In genomic region chr18:46252754-46253153, GRCh38 we compare ENCODE assay signal across 21 cellular contexts.
A peak's percentile ranks its signal among the peaks of the same experiment; 100 is the strongest.
DNase-seq lines count a peak whose midpoint lies in the region; ATAC-seq and TF ChIP-seq lines count a peak whose summit lies in the region.
"Had no signal": no experiment of that assay in that cellular context is flagged by ENCODE, and none has a peak within 500 bp of the region (broad histone marks: within the 10 kb centered on the region; RNA-seq: fewer than 3 reads in every experiment).

No MANE protein-coding gene starts in this region.

- ATAC-seq in activated CD4-positive, alpha-beta T cell treated with anti-CD3 and anti-CD28 coated beads for 36 hours, result no peak
- no peak for ATAC-seq in IMR-90 (ENCODE audit: low read depth)

- H2BK15ac ChIP-seq in IMR-90 (ENCODE audit: low read depth, low read length), result no peak overlapping the region; the same call in 2 of the 3 replicates

- peaks cover 6% of the 10 kb centered on the region; the same call in 1 of the 2 replicates for H3K9me1 ChIP-seq in IMR-90 (ENCODE audit: insufficient read depth, low read length)

- BruUV-seq in IMR-90 (replicated peaks; lab: Mats Ljungman, UMichigan), result no TSS peak

- intact Hi-C loops in activated CD4-positive, alpha-beta T cell treated with anti-CD3 and anti-CD28 coated beads for 36 hours (cut with DNase I, micrococcal nuclease), result loop anchor here in 1 of 2 experiments (10.0 kb wide), 2 partner anchors 378 to 902 kb away; partner anchors contain the start of gene HDHD2
- intact Hi-C loops in IMR-90 (cut with micrococcal nuclease), result loop anchor here (5.0 kb wide), 1 partner anchor 75 kb away; no protein-coding TSS in a partner anchor

- peaks cover 47% of the 10 kb centered on the region for H3K36me3 Mint-ChIP-seq in activated CD4-positive, alpha-beta T cell treated with anti-CD3 and anti-CD28 coated beads for 36 hours (ENCODE audit: low read depth)
- peaks cover 2% of the 10 kb centered on the region for H3K36me3 Mint-ChIP-seq in chondrocyte (ENCODE audit: low read depth)

- peaks cover 35 to 45% of the 10 kb centered on the region in 2 experiments for H3K79me1 ChIP-seq in IMR-90 (ENCODE audit: low read depth in 1 of 2, low read length in 2 of 2)

- peak overlapping the region; percentile 15; the same call in 1 of the 2 replicates for H3K4ac ChIP-seq in IMR-90 (ENCODE audit: low read depth, low read length)

- no peak for TF ChIP-seq CTCF in IMR-90 (conservative IDR thresholded peaks at IDR 0.05; ENCODE audit: low read depth, low read length)
- TF ChIP-seq CTCF in chondrocyte (IDR thresholded peaks at IDR 0.05), result no peak
- no peak for TF ChIP-seq CTCF in neutrophil (IDR thresholded peaks at IDR 0.05)

- dilution Hi-C loops in IMR-90 (cut with HindIII; ENCODE audit: low sequenced_read_pairs, unreplicated experiment), result no loop called here

- POLR2A ChIA-PET in activated CD4-positive, alpha-beta T cell treated with anti-CD3 and anti-CD28 coated beads for 36 hours (lab: Charles Lee), result no interaction called here
- POLR2A ChIA-PET in IMR-90 (lab: Charles Lee; ENCODE audit: unreplicated experiment), result no interaction called here

- no peak overlapping the region for H4K8ac ChIP-seq in IMR-90 (ENCODE audit: low read depth in 2 of 2, low read length in 2 of 2)

- no peak for DNase-seq in activated CD4-positive, alpha-beta T cell treated with anti-CD3 and anti-CD28 coated beads for 36 hours
- DNase-seq in activated CD4-positive, alpha-beta T cell treated with anti-CD3 and anti-CD28 coated beads for 48 hours, result no peak
- DNase-seq in IMR-90 (no peak), chondrocyte (ENCODE audit: low spot score) (no peak), GM19238 (ENCODE audit: insufficient read length, low spot score) (no peak), activated gamma-delta T cell (lab: John Stamatoyannopoulos, UW) (no peak)
- DNase-seq in stimulated activated naive CD4-positive, alpha-beta T cell treated with Interleukin-2 at 50 U/mL for 16 hours (lab: John Stamatoyannopoulos, UW), result no peak
- DNase-seq: activated effector memory CD4-positive, alpha-beta T cell treated with anti-CD3 and anti-CD28 coated beads, Interleukin-2, amount 50 U/mL, for 16 hours; erythroblast; KG1; NCI-H1105; NCI-H2107; NCI-H748 treated with DMSO at 0.1 percent for 48 hours; PC-9; small intestine; stimulated activated CD4-positive, alpha-beta T cell treated with anti-CD3 and anti-CD28 coated beads, Interleukin-4, amount 100 ng/mL, for 4 hours; stimulated activated CD8-positive, alpha-beta memory T cell treated with anti-CD3 and anti-CD28 coated beads, Interleukin-4, amount 100 ng/mL, for 48 hours; tibial artery had no signal

- no peak overlapping the region for H2AK9ac ChIP-seq in IMR-90 (replicated peaks; ENCODE audit: low read depth, low read length, poor library complexity)

- H3K56ac ChIP-seq in IMR-90 (ENCODE audit: extremely low read depth, insufficient read depth, low read length), result no peak overlapping the region

- no peak overlapping the region for H4K5ac ChIP-seq in IMR-90 (ENCODE audit: low read depth, low read length)

- no peak for TF ChIP-seq RAD21 in IMR-90 (IDR thresholded peaks at IDR 0.05; ENCODE audit: low read length)

- H3K27ac ChIP-seq in IMR-90 (ENCODE audit: insufficient read depth, low read length) (no peak overlapping the region), neutrophil (peak overlapping the region; percentile 89)
- H3K27ac ChIP-seq: C4-2B, PC-9, prostate gland, tibial artery had no signal

- TF ChIP-seq POLR2A in IMR-90 (IDR thresholded peaks at IDR 0.05; ENCODE audit: low read depth, low read length), result no peak

- no peak overlapping the region for H2AK5ac ChIP-seq in IMR-90 (ENCODE audit: low read depth, low read length)

- H3K27me3 Mint-ChIP-seq in activated CD4-positive, alpha-beta T cell treated with anti-CD3 and anti-CD28 coated beads for 36 hours, result no peaks in the 10 kb centered on the region
- no peaks in the 10 kb centered on the region for H3K27me3 Mint-ChIP-seq in chondrocyte (ENCODE audit: low read depth)

- no CpG with 5 or more reads among the region's 2 CpGs for WGBS in IMR-90 (ENCODE audit: extremely low coverage in 2 of 2, insufficient read length in 1 of 2), 2 experiments

- H3K9me3 Mint-ChIP-seq in activated CD4-positive, alpha-beta T cell treated with anti-CD3 and anti-CD28 coated beads for 36 hours (ENCODE audit: low read depth), result no peaks in the 10 kb centered on the region
- H3K9me3 Mint-ChIP-seq in chondrocyte (ENCODE audit: low read depth), result no peaks in the 10 kb centered on the region

- peak overlapping the region; percentile 76 for H3K27ac Mint-ChIP-seq in activated CD4-positive, alpha-beta T cell treated with anti-CD3 and anti-CD28 coated beads for 36 hours
- peak overlapping the region; percentile 55 for H3K27ac Mint-ChIP-seq in chondrocyte (ENCODE audit: unreplicated experiment)

- no peaks in the 10 kb centered on the region for H3K9me3 ChIP-seq in IMR-90 (ENCODE audit: control insufficient read depth, insufficient read depth, low read length)
- no peaks in the 10 kb centered on the region for H3K9me3 ChIP-seq in neutrophil
- H3K9me3 ChIP-seq: prostate gland, tibial artery had no signal

- no peaks in the 10 kb centered on the region for H3K27me3 ChIP-seq in IMR-90 (ENCODE audit: control insufficient read depth, insufficient read depth, low read length)
- no peaks in the 10 kb centered on the region for H3K27me3 ChIP-seq in neutrophil
- H3K27me3 ChIP-seq: tibial artery had no signal

- H3K4me1 Mint-ChIP-seq in activated CD4-positive, alpha-beta T cell treated with anti-CD3 and anti-CD28 coated beads for 36 hours, result peaks cover 60% of the 10 kb centered on the region
- peaks cover 51% of the 10 kb centered on the region for H3K4me1 Mint-ChIP-seq in chondrocyte (ENCODE audit: low read depth)

- H3K4me3 ChIP-seq in IMR-90 (ENCODE audit: insufficient read depth, low read depth, low read length), result no peak overlapping the region
- no peak overlapping the region for H3K4me3 ChIP-seq in neutrophil (ENCODE audit: low read depth in 1 of 2, low read length in 1 of 2)
- H3K4me3 ChIP-seq: PC-9, prostate gland, tibial artery had no signal

- in situ Hi-C loops in IMR-90 (cut with MboI; ENCODE audit: low sequenced_read_pairs), result no loop called here

- H2BK20ac ChIP-seq in IMR-90 (ENCODE audit: low read depth, low read length), result no peak overlapping the region

- no peak overlapping the region for H3K18ac ChIP-seq in IMR-90 (ENCODE audit: low read depth, low read length)

- no peak overlapping the region for H3K9ac ChIP-seq in IMR-90 (ENCODE audit: low read depth, low read length)

- H4K20me1 ChIP-seq in IMR-90 (ENCODE audit: insufficient read depth, low read length), result no peaks in the 10 kb centered on the region

- H3K4me1 ChIP-seq in IMR-90 (ENCODE audit: control insufficient read depth, insufficient read depth, low read length), result peaks cover 8% of the 10 kb centered on the region
- H3K4me1 ChIP-seq in neutrophil (ENCODE audit: control insufficient read depth in 1 of 2, insufficient read depth in 1 of 2, low read depth in 1 of 2, low read length in 1 of 2), result peaks cover 35 to 39% of the 10 kb centered on the region in 2 experiments
- H3K4me1 ChIP-seq: prostate gland had no signal

- peak overlapping the region; percentile 25; the same call in 1 of the 2 replicates for H4K91ac ChIP-seq in IMR-90 (ENCODE audit: insufficient read depth, low read depth, low read length)

- H2BK120ac ChIP-seq in IMR-90 (ENCODE audit: low read depth, low read length), result no peak overlapping the region

- peak overlapping the region; percentile 73; the same call in 1 of the 2 replicates for H3K23ac ChIP-seq in IMR-90 (ENCODE audit: low read depth, low read length)

- H3K36me3 ChIP-seq in IMR-90 (ENCODE audit: control insufficient read depth, insufficient read depth, low read length), result peaks cover 1% of the 10 kb centered on the region; the same call in 1 of the 2 replicates
- H3K36me3 ChIP-seq in neutrophil, result peaks cover 12% of the 10 kb centered on the region
- H3K36me3 ChIP-seq: prostate gland had no signal

- H2BK5ac ChIP-seq in IMR-90 (ENCODE audit: low read depth, low read length, poor library complexity, severe bottlenecking), result peak overlapping the region; percentile 59

- H2AFZ ChIP-seq in IMR-90 (replicated peaks; ENCODE audit: low read length, poor library complexity), result no peak overlapping the region
- H2AFZ ChIP-seq: PC-9 had no signal

- no peak overlapping the region for H3K4me2 ChIP-seq in IMR-90 (ENCODE audit: low read depth, low read length)
- H3K4me2 ChIP-seq: PC-9 had no signal

- H3K4me3 Mint-ChIP-seq in activated CD4-positive, alpha-beta T cell treated with anti-CD3 and anti-CD28 coated beads for 36 hours, result no peak overlapping the region
- H3K4me3 Mint-ChIP-seq in chondrocyte (ENCODE audit: unreplicated experiment), result no peak overlapping the region

- H3K14ac ChIP-seq in IMR-90 (replicated peaks; ENCODE audit: low read depth, low read length), result peak overlapping the region; percentile 64

- CTCF ChIA-PET in activated CD4-positive, alpha-beta T cell treated with anti-CD3 and anti-CD28 coated beads for 36 hours (lab: Charles Lee), result interaction anchor here (0.6 to 4.4 kb wide), 4 partner anchors 28 to 229 kb away, joined by 3 to 23 read pairs (median 4); a partner anchor contains a TSS
- CTCF ChIA-PET in IMR-90 (lab: Yijun Ruan, JAX), result interaction anchor here (0.6 kb wide), 1 partner anchor 67 kb away, joined by 3 read pairs; no protein-coding TSS in a partner anchor

TF ChIP-seq in IMR-90, 13 proteins besides CTCF, POLR2A, EP300 and RAD21:
- TF ChIP-seq NFE2L2 (IDR thresholded peaks at IDR 0.05; ENCODE audit: low read depth, low read length), result no peak
- peak; percentile 65 for TF ChIP-seq CEBPB (IDR thresholded peaks at IDR 0.05; ENCODE audit: low read depth, low read length)
- no peak for TF ChIP-seq BHLHE40 (IDR thresholded peaks at IDR 0.05; ENCODE audit: low read depth, low read length)
